ENCODE assay signal across 8 cellular contexts in genomic region chr5:35319231-35320002, GRCh38.
DNase-seq lines count a peak whose midpoint lies in the region; ATAC-seq and TF ChIP-seq lines count a peak whose summit lies in the region.

No MANE protein-coding gene starts in this region.

- no peak overlapping the region for H3K4me3 Mint-ChIP-seq in activated CD4-positive, alpha-beta memory T cell treated with anti-CD3 and anti-CD28 coated beads for 36 hours

- intact Hi-C loops in activated CD4-positive, alpha-beta memory T cell treated with anti-CD3 and anti-CD28 coated beads for 36 hours (cut with micrococcal nuclease), result loop anchor here (5.0 kb wide), 1 partner anchor 298 kb away; the partner anchor contains the start of gene SPEF2
- intact Hi-C loops in tibial artery (cut with DNase I; ENCODE audit: low total_unique reads), result no loop called here

- peaks cover 15% of the 10 kb centered on the region for H3K27me3 Mint-ChIP-seq in activated CD4-positive, alpha-beta memory T cell treated with anti-CD3 and anti-CD28 coated beads for 36 hours

- no peak overlapping the region for H3K27ac ChIP-seq in tibial artery

- H3K36me3 ChIP-seq in tibial artery, result no peaks in the 10 kb centered on the region

- no peaks in the 10 kb centered on the region for H3K36me3 Mint-ChIP-seq in activated CD4-positive, alpha-beta memory T cell treated with anti-CD3 and anti-CD28 coated beads for 36 hours

- no peaks in the 10 kb centered on the region for H3K4me1 ChIP-seq in tibial artery

- CTCF ChIA-PET in activated CD4-positive, alpha-beta memory T cell treated with anti-CD3 and anti-CD28 coated beads for 36 hours (lab: Charles Lee), result no interaction called here

- H3K4me3 ChIP-seq in tibial artery, result no peak overlapping the region

- H3K4me1 Mint-ChIP-seq in activated CD4-positive, alpha-beta memory T cell treated with anti-CD3 and anti-CD28 coated beads for 36 hours (ENCODE audit: low read depth), result peaks cover 9% of the 10 kb centered on the region

- POLR2A ChIA-PET in activated CD4-positive, alpha-beta memory T cell treated with anti-CD3 and anti-CD28 coated beads for 36 hours (lab: Charles Lee), result interaction anchor here (0.9 kb wide), 2 partner anchors 190 kb away, joined by 4 to 5 read pairs; no protein-coding TSS in a partner anchor

- H3K9me3 Mint-ChIP-seq in activated CD4-positive, alpha-beta memory T cell treated with anti-CD3 and anti-CD28 coated beads for 36 hours, result no peaks in the 10 kb centered on the region

- H3K27me3 ChIP-seq in tibial artery, result no peaks in the 10 kb centered on the region

- no peak for TF ChIP-seq CTCF in tibial artery (IDR thresholded peaks at IDR 0.05)

- H3K9me3 ChIP-seq in tibial artery, result no peaks in the 10 kb centered on the region

- DNase-seq in GM04504 (ENCODE audit: low read depth), result peak; percentile 20
- peak; percentile 83 for DNase-seq in activated CD4-positive, alpha-beta memory T cell treated with anti-CD3 and anti-CD28 coated beads for 36 hours
- no peak for DNase-seq in left lobe of liver (ENCODE audit: low spot score)
- DNase-seq in tibial artery, result peak; percentile 81 to 86
- no peak for DNase-seq in SW480 (ENCODE audit: low spot score)
- no peak for DNase-seq in HuH-7 (ENCODE audit: low spot score)

- H3K27ac Mint-ChIP-seq in activated CD4-positive, alpha-beta memory T cell treated with anti-CD3 and anti-CD28 coated beads for 36 hours, result peak overlapping the region; percentile 19

- ATAC-seq in GM21367 (IDR thresholded peaks at IDR 0.05; ENCODE audit: unreplicated experiment) (peak; percentile 97), HG03565 (IDR thresholded peaks at IDR 0.05; ENCODE audit: unreplicated experiment) (peak; percentile 96), left lobe of liver (peak; percentile 23)

Comparison
In these comparisons a context has a peak if more than half of its experiments do, and no peak if none do; other contexts are left out.
1. DNase-seq: peak in GM04504 (single experiment), activated CD4-positive, alpha-beta memory T cell treated with anti-CD3 and anti-CD28 coated beads for 36 hours (single experiment) and tibial artery (2 of 2); none in left lobe of liver (single experiment), SW480 (single experiment) and HuH-7 (single experiment).
2. ATAC-seq: peak in every context shown above with its lines; median percentile 97 in GM21367; 96 in HG03565; 23 in left lobe of liver.